Comparison of ENCODE assay signal across 34 cellular contexts in the genomic region with DNA sequence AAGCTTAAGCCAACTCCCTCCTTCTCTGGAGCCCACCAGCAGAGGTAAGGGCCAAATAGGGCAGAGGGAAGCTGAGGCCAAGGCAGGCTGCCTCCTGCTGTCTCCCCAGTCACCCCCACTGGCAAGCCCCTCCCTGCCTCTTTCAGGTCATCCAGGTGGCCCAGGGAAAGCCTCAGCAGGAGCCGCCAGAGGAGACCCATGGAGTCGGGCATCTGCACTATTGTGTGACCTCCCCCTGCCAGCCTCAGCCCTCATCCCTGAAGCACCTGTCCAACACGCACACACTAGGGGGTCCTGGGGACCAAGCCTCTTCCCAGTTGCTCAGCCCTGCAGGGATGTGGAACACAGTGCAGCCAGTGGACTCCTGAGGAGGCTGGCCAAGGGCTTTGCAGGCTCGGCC. TPM values are rescaled to one million over a fixed set of nuclear protein-coding genes. Genes with fewer than 3 reads are reported as not detected.
"Had no signal": no experiment of that assay in that cellular context is flagged by ENCODE, and none has a peak within 500 bp of the region (broad histone marks: within the 10 kb centered on the region; RNA-seq: fewer than 3 reads in every experiment).

No MANE protein-coding gene starts in this region.

- H3K27ac Mint-ChIP-seq: mesothelial cell of epicardium; nephron; neural progenitor cell; progenitor cell of endocrine pancreas; stimulated activated naive CD8-positive, alpha-beta T cell treated with anti-CD3 and anti-CD28 coated beads, Interleukin-15, amount 100 ng/mL, for 72 hours had no signal

- H3K9me3 ChIP-seq: esophagus squamous epithelium, heart right ventricle, left lung, mucosa of descending colon, right lobe of liver, suprapubic skin, transverse colon, upper lobe of right lung, uterus had no signal

- H3K36me3 ChIP-seq: esophagus squamous epithelium, heart right ventricle, left lung, neural progenitor cell, right lobe of liver, suprapubic skin, transverse colon, upper lobe of right lung, uterus had no signal

- H3K27me3 Mint-ChIP-seq: naive B cell; stimulated activated naive CD8-positive, alpha-beta T cell treated with anti-CD3 and anti-CD28 coated beads, Interleukin-15, amount 100 ng/mL, for 72 hours had no signal

- ATAC-seq: heart right ventricle; left cardiac atrium; right lobe of liver; stimulated activated naive CD8-positive, alpha-beta T cell treated with anti-CD3 and anti-CD28 coated beads, Interleukin-15, amount 100 ng/mL, for 72 hours had no signal

- H3K27ac ChIP-seq: esophagus squamous epithelium, heart right ventricle, left lung, neural progenitor cell, parathyroid adenoma, right lobe of liver, suprapubic skin, transverse colon, upper lobe of right lung, uterus had no signal

- H3K27me3 ChIP-seq: esophagus squamous epithelium, heart right ventricle, left lung, neural progenitor cell, right lobe of liver, suprapubic skin, transverse colon, upper lobe of right lung, uterus had no signal

- H3K4me2 ChIP-seq: neural progenitor cell, smooth muscle cell had no signal

- H3K79me2 ChIP-seq: parathyroid adenoma had no signal

- H3K36me3 Mint-ChIP-seq: mesothelial cell of epicardium, naive B cell, neural progenitor cell had no signal

- H3K4me1 ChIP-seq: neural progenitor cell, uterus had no signal

- H3K9ac ChIP-seq: neural progenitor cell, parathyroid adenoma had no signal

- H3K9me3 Mint-ChIP-seq: mesothelial cell of epicardium; naive B cell; nephron; neural progenitor cell; stimulated activated naive CD8-positive, alpha-beta T cell treated with anti-CD3 and anti-CD28 coated beads, Interleukin-15, amount 100 ng/mL, for 72 hours had no signal

- H2AFZ ChIP-seq: neural progenitor cell, parathyroid adenoma had no signal

- DNase-seq: dermis blood vessel endothelial cell; effector memory CD4-positive, alpha-beta T cell; esophagus squamous epithelium; foreskin melanocyte; glutamatergic neuron; heart right ventricle; hippocampal formation; left cardiac atrium; left lung; mesenchymal stem cell; naive B cell; right lobe of liver; stimulated activated CD4-positive, alpha-beta T cell treated with anti-CD3 and anti-CD28 coated beads, Interleukin-12 subunit alpha, Interleukin-12 subunit beta, amount 100 ng/mL, for 4 hours; stimulated activated CD4-positive, alpha-beta T cell treated with anti-CD3 and anti-CD28 coated beads, Interleukin-1b, Interleukin-23, amount 100 ng/mL, for 48 hours; stimulated activated CD4-positive, alpha-beta T cell treated with anti-CD3 and anti-CD28 coated beads, Interleukin-4, amount 100 ng/mL, for 1 hour; stimulated activated CD8-positive, alpha-beta memory T cell treated with anti-CD3 and anti-CD28 coated beads, Interleukin-4, amount 100 ng/mL, for 48 hours; stimulated activated naive CD4-positive, alpha-beta T cell; stimulated activated naive CD8-positive, alpha-beta T cell treated with anti-CD3 and anti-CD28 coated beads, Interleukin-15, amount 100 ng/mL, for 72 hours; upper lobe of right lung; uterus had no signal

- H3K4me3 ChIP-seq: esophagus squamous epithelium, heart right ventricle, left lung, mucosa of descending colon, neural progenitor cell, right lobe of liver, smooth muscle cell, suprapubic skin, transverse colon, upper lobe of right lung, uterus had no signal

- H3K4me3 Mint-ChIP-seq: mesothelial cell of epicardium; nephron; neural progenitor cell; stimulated activated naive CD8-positive, alpha-beta T cell treated with anti-CD3 and anti-CD28 coated beads, Interleukin-15, amount 100 ng/mL, for 72 hours had no signal

RNA-seq across cellular contexts. Expression of a gene that starts 6.8 kb away (rescaled TPM):
- total RNA-seq: dermis blood vessel endothelial cell, endothelial cell of umbilical vein, epithelial cell of proximal tubule, esophagus squamous epithelium, kidney epithelial cell, left cardiac atrium, left lung, lung microvascular endothelial cell, mesothelial cell of epicardium, osteoblast, progenitor cell of endocrine pancreas, smooth muscle cell, suprapubic skin, transverse colon, upper lobe of right lung, uterus had no signal
- polyA plus RNA-seq: endothelial cell of umbilical vein, smooth muscle cell had no signal

RNA-seq across cellular contexts. Expression of a gene that starts 32.9 kb away (rescaled TPM):
- total RNA-seq: dermis blood vessel endothelial cell, endothelial cell of umbilical vein, epithelial cell of proximal tubule, kidney epithelial cell, lung microvascular endothelial cell, osteoblast, right lobe of liver, smooth muscle cell had no signal
- polyA plus RNA-seq: endothelial cell of umbilical vein had no signal
